Comparison of ENCODE assay signal across 15 cellular contexts in the genomic region with DNA sequence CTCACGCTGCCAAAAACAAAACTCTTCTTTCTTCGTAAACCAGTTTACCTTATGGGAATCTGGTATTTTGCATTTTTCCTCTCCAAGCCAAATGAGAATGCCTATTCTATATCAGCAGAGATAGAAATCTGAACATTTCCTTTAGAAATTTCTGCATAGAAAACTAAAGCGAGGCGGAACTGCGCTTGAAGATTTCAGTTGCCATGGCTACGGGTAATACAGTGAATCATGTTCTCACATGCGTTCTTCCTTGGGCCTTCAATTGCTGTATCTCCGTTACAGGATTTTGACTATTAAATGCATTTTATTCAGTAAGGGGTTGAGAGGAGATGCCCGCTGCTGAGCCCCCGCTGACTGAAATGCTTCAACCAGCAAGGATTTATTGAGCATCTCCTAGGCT.
"Had no signal": no experiment of that assay in that cellular context is flagged by ENCODE, and none has a peak within 500 bp of the region (broad histone marks: within the 10 kb centered on the region; RNA-seq: fewer than 3 reads in every experiment).

No MANE protein-coding gene starts in this region.

- H3K4me3 ChIP-seq: body of pancreas, gastrocnemius medialis, lower lobe of right lung, right atrium auricular region, SJSA1, skin epidermis, stomach, thyroid gland had no signal

- H3K27ac Mint-ChIP-seq: activated CD4-positive, alpha-beta memory T cell treated with anti-CD3 and anti-CD28 coated beads for 36 hours; activated T-cell treated with anti-CD3 and anti-CD28 coated beads, Interleukin-2, amount 50 U/mL, for 72 hours; mesothelial cell of epicardium; T-helper 2 cell treated with Interferon-gamma antibody and Interleukin-4, amounts not matched to agents 5 μg/mL and 100 μg/mL, for 36 hours had no signal

- DNase-seq: activated CD4-positive, alpha-beta memory T cell treated with anti-CD3 and anti-CD28 coated beads for 36 hours; activated T-cell treated with anti-CD3 and anti-CD28 coated beads, Interleukin-2, amount 50 U/mL, for 72 hours; body of pancreas; gastrocnemius medialis; kidney glomerular epithelial cell; lower lobe of right lung; stomach; SW 1271; thyroid gland had no signal

- H3K4me3 Mint-ChIP-seq: activated CD4-positive, alpha-beta memory T cell treated with anti-CD3 and anti-CD28 coated beads for 36 hours; activated T-cell treated with anti-CD3 and anti-CD28 coated beads, Interleukin-2, amount 50 U/mL, for 72 hours; mesothelial cell of epicardium; T-helper 2 cell treated with Interferon-gamma antibody and Interleukin-4, amounts not matched to agents 5 μg/mL and 100 μg/mL, for 36 hours had no signal

- H3K36me3 Mint-ChIP-seq: mesothelial cell of epicardium had no signal

- H3K9me3 ChIP-seq: body of pancreas, gastrocnemius medialis, lower lobe of right lung, right atrium auricular region, SJSA1, stomach, thyroid gland had no signal

- H3K4me1 Mint-ChIP-seq: mesothelial cell of epicardium had no signal

- H3K27ac ChIP-seq: body of pancreas, gastrocnemius medialis, lower lobe of right lung, parathyroid adenoma, SJSA1, skin epidermis, stomach had no signal

- H3K4me1 ChIP-seq: body of pancreas, gastrocnemius medialis, parathyroid adenoma, SJSA1 had no signal

- H3K27me3 Mint-ChIP-seq: activated CD4-positive, alpha-beta memory T cell treated with anti-CD3 and anti-CD28 coated beads for 36 hours had no signal

- H3K36me3 ChIP-seq: gastrocnemius medialis, lower lobe of right lung, right atrium auricular region, SJSA1, thyroid gland had no signal

- H3K9me3 Mint-ChIP-seq: activated CD4-positive, alpha-beta memory T cell treated with anti-CD3 and anti-CD28 coated beads for 36 hours; activated T-cell treated with anti-CD3 and anti-CD28 coated beads, Interleukin-2, amount 50 U/mL, for 72 hours; mesothelial cell of epicardium; T-helper 2 cell treated with Interferon-gamma antibody and Interleukin-4, amounts not matched to agents 5 μg/mL and 100 μg/mL, for 36 hours had no signal

- H3K27me3 ChIP-seq: body of pancreas, gastrocnemius medialis, right atrium auricular region, SJSA1, stomach, thyroid gland had no signal
